Comparison of ENCODE assay signal across 2 cellular contexts in genomic region chr2:47344890-47345583, GRCh38.
TF ChIP-seq lines count a peak whose summit lies in the region.

No MANE protein-coding gene starts in this region.

TF ChIP-seq in HEK293T, 16 proteins besides CTCF, POLR2A, EP300 and RAD21:
- TF ChIP-seq CTBP1 (IDR thresholded peaks at IDR 0.05; ENCODE audit: borderline replicate concordance) (no peak), SUZ12 (IDR thresholded peaks at IDR 0.05) (no peak), ZNF384 (IDR thresholded peaks at IDR 0.05) (peak; percentile 86), PKNOX1 (IDR thresholded peaks at IDR 0.05) (no peak), LEF1 (IDR thresholded peaks at IDR 0.05; ENCODE audit: borderline replicate concordance) (no peak), L3MBTL2 (conservative IDR thresholded peaks at IDR 0.05) (peak; percentile 65; the same call in 1 of the 2 replicates), NFRKB (IDR thresholded peaks at IDR 0.05) (no peak)
TF ChIP-seq in HEK293T: peak in this region for 2.

TF ChIP-seq in HepG2, 621 proteins besides CTCF, POLR2A, EP300 and RAD21 (continues in another document):
- TF ChIP-seq ERF (CRISPR knock-in tag; IDR thresholded peaks at IDR 0.05) (peak; percentile 81), XBP1 (CRISPR knock-in tag; IDR thresholded peaks at IDR 0.05) (no peak), ZNF772 (CRISPR knock-in tag; IDR thresholded peaks at IDR 0.05) (peak; percentile 53; the same call in 1 of the 2 replicates), LBX2 (CRISPR knock-in tag; IDR thresholded peaks at IDR 0.05; ENCODE audit: borderline replicate concordance) (no peak), MYNN (CRISPR knock-in tag; IDR thresholded peaks at IDR 0.05; ENCODE audit: low read depth) (no peak), ATF5 (CRISPR knock-in tag; IDR thresholded peaks at IDR 0.05; ENCODE audit: low read depth) (no peak), ZBTB7B (CRISPR knock-in tag; IDR thresholded peaks at IDR 0.05) (peak; percentile 84; the same call in 1 of the 2 replicates), GLI4 (CRISPR knock-in tag; IDR thresholded peaks at IDR 0.05; ENCODE audit: borderline replicate concordance) (no peak), ZNF530 (CRISPR knock-in tag; IDR thresholded peaks at IDR 0.05; ENCODE audit: low read depth) (no peak), NR3C1 (CRISPR knock-in tag; IDR thresholded peaks at IDR 0.05) (no peak), KAT7 (CRISPR knock-in tag; IDR thresholded peaks at IDR 0.05; ENCODE audit: borderline replicate concordance) (no peak), ZBTB3 (CRISPR knock-in tag; IDR thresholded peaks at IDR 0.05; ENCODE audit: borderline replicate concordance, low read depth) (no peak; the same call in 1 of the 2 replicates), ELF1 (CRISPR knock-in tag; IDR thresholded peaks at IDR 0.05) (peak; percentile 65), ZUFSP (CRISPR knock-in tag; IDR thresholded peaks at IDR 0.05; ENCODE audit: borderline replicate concordance) (no peak), HOXA9 (CRISPR knock-in tag; IDR thresholded peaks at IDR 0.05; ENCODE audit: borderline replicate concordance) (no peak), ZNF770 (CRISPR knock-in tag; IDR thresholded peaks at IDR 0.05) (peak; percentile 85), PRDM4 (CRISPR knock-in tag; IDR thresholded peaks at IDR 0.05; ENCODE audit: borderline replicate concordance) (no peak), KAT8 (CRISPR knock-in tag; IDR thresholded peaks at IDR 0.05) (peak; percentile 63), ZNF704 (CRISPR knock-in tag; IDR thresholded peaks at IDR 0.05; ENCODE audit: borderline replicate concordance) (no peak; the same call in 1 of the 2 replicates), ZBTB4 (CRISPR knock-in tag; IDR thresholded peaks at IDR 0.05; ENCODE audit: borderline replicate concordance) (peak; percentile 48; the same call in 1 of the 2 replicates), ZMYM4 (CRISPR knock-in tag; IDR thresholded peaks at IDR 0.05) (peak; percentile 53), ZEB1 (IDR thresholded peaks at IDR 0.05; ENCODE audit: insufficient replicate concordance, low read depth) (peak; percentile 95), ZNF850 (CRISPR knock-in tag; conservative IDR thresholded peaks at IDR 0.05) (no peak), ZNF34 (CRISPR knock-in tag; IDR thresholded peaks at IDR 0.05; ENCODE audit: borderline replicate concordance) (no peak), ATF4 (CRISPR knock-in tag; IDR thresholded peaks at IDR 0.05) (no peak), ZNF713 (CRISPR knock-in tag; IDR thresholded peaks at IDR 0.05) (no peak), ZNF691 (CRISPR knock-in tag; IDR thresholded peaks at IDR 0.05; ENCODE audit: borderline replicate concordance, low read depth) (no peak; the same call in 1 of the 2 replicates), ZNF296 (CRISPR knock-in tag; conservative IDR thresholded peaks at IDR 0.05) (no peak), ZNF496 (CRISPR knock-in tag; IDR thresholded peaks at IDR 0.05; ENCODE audit: insufficient replicate concordance) (no peak), ZNF546 (CRISPR knock-in tag; conservative IDR thresholded peaks at IDR 0.05) (no peak), ZNF670 (CRISPR knock-in tag; IDR thresholded peaks at IDR 0.05; ENCODE audit: borderline replicate concordance) (0 out of 2 replicates have a peak, but pooled peaks have one; percentile 45), CBX1 (IDR thresholded peaks at IDR 0.05; ENCODE audit: low read depth) (no peak), ZNF674 (CRISPR knock-in tag; IDR thresholded peaks at IDR 0.05; ENCODE audit: low read depth) (no peak), THYN1 (CRISPR knock-in tag; IDR thresholded peaks at IDR 0.05; ENCODE audit: borderline replicate concordance, low read depth) (no peak), ZMAT5 (CRISPR knock-in tag; IDR thresholded peaks at IDR 0.05; ENCODE audit: borderline replicate concordance, low read depth) (no peak), ZBTB20 (CRISPR knock-in tag; IDR thresholded peaks at IDR 0.05; ENCODE audit: borderline replicate concordance, low read depth) (no peak), TRIM22 (IDR thresholded peaks at IDR 0.05) (no peak), ZBTB44 (CRISPR knock-in tag; IDR thresholded peaks at IDR 0.05) (no peak), SOX5 (CRISPR knock-in tag; IDR thresholded peaks at IDR 0.05; ENCODE audit: borderline replicate concordance) (peak; percentile 100), ZNF883 (CRISPR knock-in tag; IDR thresholded peaks at IDR 0.05; ENCODE audit: not compliant biosample characterization) (no peak)
